15 cellular contexts compared by ENCODE assay signal in genomic region chr2:136137982-136138381, GRCh38. TPM values are rescaled to one million over a fixed set of nuclear protein-coding genes. Genes with fewer than 3 reads are reported as not detected.
DNase-seq lines count a peak whose midpoint lies in the region; ATAC-seq, FAIRE-seq and TF ChIP-seq lines count a peak whose summit lies in the region.
"Had no signal": no experiment of that assay in that cellular context is flagged by ENCODE, and none has a peak within 500 bp of the region (broad histone marks: within the 10 kb centered on the region; RNA-seq: fewer than 3 reads in every experiment).

No MANE protein-coding gene starts in this region.

- DNase-seq in Kasumi-1 (lab: John Stamatoyannopoulos, UW) (peak; percentile 12 to 13), NCI-H2081 treated with DMSO at 0.1 percent for 48 hours (lab: John Stamatoyannopoulos, UW) (no peak), GM12891 (ENCODE audit: insufficient read length, low spot score) (no peak), heart right ventricle (no peak), GM19238 (ENCODE audit: insufficient read length, low spot score) (no peak)
- DNase-seq in activated CD8-positive, alpha-beta T cell treated with anti-CD3 and anti-CD28 coated beads, Interleukin-2, amount 10 ng/mL, durations not matched to agents 7 days and 5 days = no peak
- no peak for DNase-seq in naive thymus-derived CD4-positive, alpha-beta T cell
- DNase-seq: activated effector memory CD4-positive, alpha-beta T cell treated with Interleukin-2 at 50 U/mL for 16 hours; DMS 273 treated with DMSO at 0.1 percent for 48 hours; dorsolateral prefrontal cortex; NCI-H2107; Right ventricle myocardium superior had no signal

- no peak for ATAC-seq in activated CD8-positive, alpha-beta T cell treated with anti-CD3 and anti-CD28 coated beads, Interleukin-2, amount 10 ng/mL, durations not matched to agents 7 days and 5 days
- no peak for ATAC-seq in naive thymus-derived CD4-positive, alpha-beta T cell
- no peak for ATAC-seq in heart right ventricle

- 0 out of 20 replicates have a peak overlapping the region, but pooled peaks of 1 of the 10 experiments have one; percentile 18 for H3K4me3 ChIP-seq in BLaER1 treated with 17β-estradiol and CSF1 and Interleukin-3, amounts not matched to agents 10 nM and 100 nM
- H3K4me3 ChIP-seq in naive thymus-derived CD4-positive, alpha-beta T cell (ENCODE audit: low read length) = peak overlapping the region; percentile 6
- H3K4me3 ChIP-seq in heart right ventricle = no peak overlapping the region
- H3K4me3 ChIP-seq: dorsolateral prefrontal cortex, suprapubic skin had no signal

- peak overlapping the region; percentile 95 for H3K27ac Mint-ChIP-seq in activated CD8-positive, alpha-beta T cell treated with anti-CD3 and anti-CD28 coated beads, Interleukin-2, amount 10 ng/mL, durations not matched to agents 7 days and 5 days
- H3K27ac Mint-ChIP-seq in naive thymus-derived CD4-positive, alpha-beta T cell = peak overlapping the region in 8 of 9 donors; percentile 99 to 100 (median 99)

- peaks cover 6% of the 10 kb centered on the region for H3K36me3 Mint-ChIP-seq in activated CD8-positive, alpha-beta T cell treated with anti-CD3 and anti-CD28 coated beads, Interleukin-2, amount 10 ng/mL, durations not matched to agents 7 days and 5 days (ENCODE audit: low read depth)
- peaks cover 0 to 18% (median 0%) of the 10 kb centered on the region in 5 donors for H3K36me3 Mint-ChIP-seq in naive thymus-derived CD4-positive, alpha-beta T cell

- 0 out of 22 replicates have a peak, but pooled peaks cover 0 to 8% (median 0%) of the 10 kb centered on the region in 11 experiments for H3K9me3 ChIP-seq in BLaER1 treated with 17β-estradiol and CSF1 and Interleukin-3, amounts not matched to agents 10 nM and 100 nM (replicated peaks in 1 of 11)
- no peaks in the 10 kb centered on the region for H3K9me3 ChIP-seq in naive thymus-derived CD4-positive, alpha-beta T cell (ENCODE audit: control insufficient read depth in 2 of 3, low read length in 3 of 3)
- H3K9me3 ChIP-seq in heart right ventricle = no peaks in the 10 kb centered on the region
- H3K9me3 ChIP-seq: suprapubic skin had no signal

- CTCF ChIA-PET in activated CD8-positive, alpha-beta T cell treated with anti-CD3 and anti-CD28 coated beads, Interleukin-2, amount 10 ng/mL, durations not matched to agents 7 days and 5 days (lab: Charles Lee) = interaction anchor here (2.9 to 3.2 kb wide), 2 partner anchors 89 to 247 kb away, joined by 7 to 21 read pairs; no protein-coding TSS in a partner anchor
- CTCF ChIA-PET in naive thymus-derived CD4-positive, alpha-beta T cell (lab: Charles Lee) = interaction anchor here (0.7 to 2.3 kb wide), 2 partner anchors 21 to 73 kb away, joined by 3 to 6 read pairs; no protein-coding TSS in a partner anchor

- peaks cover 80% of the 10 kb centered on the region for H3K4me1 Mint-ChIP-seq in activated CD8-positive, alpha-beta T cell treated with anti-CD3 and anti-CD28 coated beads, Interleukin-2, amount 10 ng/mL, durations not matched to agents 7 days and 5 days (ENCODE audit: low read depth)
- peaks cover 63 to 100% (median 94%) of the 10 kb centered on the region in 7 donors for H3K4me1 Mint-ChIP-seq in naive thymus-derived CD4-positive, alpha-beta T cell

- no peaks in the 10 kb centered on the region; a peak in 1 of 22 replicates for H3K36me3 ChIP-seq in BLaER1 treated with 17β-estradiol and CSF1 and Interleukin-3, amounts not matched to agents 10 nM and 100 nM
- no peaks in the 10 kb centered on the region for H3K36me3 ChIP-seq in naive thymus-derived CD4-positive, alpha-beta T cell (ENCODE audit: control insufficient read depth in 2 of 3, insufficient read depth in 3 of 3, low read length in 3 of 3)
- no peaks in the 10 kb centered on the region for H3K36me3 ChIP-seq in heart right ventricle
- H3K36me3 ChIP-seq: suprapubic skin had no signal

- peak overlapping the region in 9 of 11 experiments; percentile 77 to 96 (median 91); a peak in 19 of 22 replicates for H3K27ac ChIP-seq in BLaER1 treated with 17β-estradiol and CSF1 and Interleukin-3, amounts not matched to agents 10 nM and 100 nM
- H3K27ac ChIP-seq in naive thymus-derived CD4-positive, alpha-beta T cell (ENCODE audit: low read depth, low read length) = peak overlapping the region; percentile 99
- peak overlapping the region in 1 of 10 donors; percentile 88 for H3K27ac ChIP-seq in heart right ventricle
- H3K27ac ChIP-seq: dorsolateral prefrontal cortex had no signal

- intact Hi-C loops in naive thymus-derived CD4-positive, alpha-beta T cell (cut with micrococcal nuclease) = loop anchor here (2.0 to 5.0 kb wide), 3 partner anchors 39 to 74 kb away; no protein-coding TSS in a partner anchor
- intact Hi-C loops in heart right ventricle (cut with DNase I) = no loop called here

- peak overlapping the region in 8 of 11 experiments; percentile 72 to 85 (median 82); a peak in 13 of 22 replicates for H3K9ac ChIP-seq in BLaER1 treated with 17β-estradiol and CSF1 and Interleukin-3, amounts not matched to agents 10 nM and 100 nM

- no peak overlapping the region for H3K4me3 Mint-ChIP-seq in activated CD8-positive, alpha-beta T cell treated with anti-CD3 and anti-CD28 coated beads, Interleukin-2, amount 10 ng/mL, durations not matched to agents 7 days and 5 days
- H3K4me3 Mint-ChIP-seq in naive thymus-derived CD4-positive, alpha-beta T cell = peak overlapping the region; percentile 3 to 92 (median 75)

- no peak for TF ChIP-seq CTCF in heart right ventricle (IDR thresholded peaks at IDR 0.05)

- H3K27me3 ChIP-seq in BLaER1 treated with 17β-estradiol and CSF1 and Interleukin-3, amounts not matched to agents 10 nM and 100 nM = no peaks in the 10 kb centered on the region
- no peaks in the 10 kb centered on the region for H3K27me3 ChIP-seq in naive thymus-derived CD4-positive, alpha-beta T cell (ENCODE audit: control insufficient read depth in 2 of 2, insufficient read depth in 2 of 2, low read length in 2 of 2)
- H3K27me3 ChIP-seq in heart right ventricle = no peaks in the 10 kb centered on the region
- H3K27me3 ChIP-seq: dorsolateral prefrontal cortex, suprapubic skin had no signal

- POLR2A ChIA-PET in activated CD8-positive, alpha-beta T cell treated with anti-CD3 and anti-CD28 coated beads, Interleukin-2, amount 10 ng/mL, durations not matched to agents 7 days and 5 days (lab: Charles Lee) = interaction anchor here (1.4 to 3.5 kb wide), 2 partner anchors 21 to 244 kb away, joined by 5 to 23 read pairs; no protein-coding TSS in a partner anchor
- POLR2A ChIA-PET in naive thymus-derived CD4-positive, alpha-beta T cell (lab: Charles Lee) = interaction anchor here (0.8 to 13.4 kb wide), 10 partner anchors 10 to 243 kb away, joined by 3 to 331 read pairs (median 64); partner anchors contain the start of gene CXCR4

- WGBS in heart right ventricle, 2 donors = 86 to 89% methylated on average over 4 of the region's 4 CpGs

- no peak for FAIRE-seq in GM12891 (lab: Jason Lieb, UNC)

- no peak for TF ChIP-seq POLR2A in GM12891 (IDR thresholded peaks at IDR 0.05; ENCODE audit: low read depth, low read length)

- peak overlapping the region; percentile 80 to 97 (median 89) for H3K4me2 ChIP-seq in BLaER1 treated with 17β-estradiol and CSF1 and Interleukin-3, amounts not matched to agents 10 nM and 100 nM

- peaks cover 18% of the 10 kb centered on the region for H3K27me3 Mint-ChIP-seq in activated CD8-positive, alpha-beta T cell treated with anti-CD3 and anti-CD28 coated beads, Interleukin-2, amount 10 ng/mL, durations not matched to agents 7 days and 5 days (ENCODE audit: low read depth)
- peaks cover 0 to 68% (median 0%) of the 10 kb centered on the region in 5 donors for H3K27me3 Mint-ChIP-seq in naive thymus-derived CD4-positive, alpha-beta T cell

- H3K9me3 Mint-ChIP-seq in activated CD8-positive, alpha-beta T cell treated with anti-CD3 and anti-CD28 coated beads, Interleukin-2, amount 10 ng/mL, durations not matched to agents 7 days and 5 days (ENCODE audit: insufficient read depth) = no peaks in the 10 kb centered on the region
- peaks cover 0 to 6% (median 0%) of the 10 kb centered on the region in 11 donors for H3K9me3 Mint-ChIP-seq in naive thymus-derived CD4-positive, alpha-beta T cell

- peaks cover 58 to 92% (median 85%) of the 10 kb centered on the region in 10 experiments for H3K4me1 ChIP-seq in BLaER1 treated with 17β-estradiol and CSF1 and Interleukin-3, amounts not matched to agents 10 nM and 100 nM
- H3K4me1 ChIP-seq in naive thymus-derived CD4-positive, alpha-beta T cell (ENCODE audit: control insufficient read depth in 2 of 2, insufficient read depth in 2 of 2, low read length in 2 of 2) = peaks cover 71 to 91% of the 10 kb centered on the region in 2 donors
- H3K4me1 ChIP-seq in heart right ventricle = peaks cover 0 to 82% (median 0%) of the 10 kb centered on the region in 9 donors
- H3K4me1 ChIP-seq: suprapubic skin had no signal

- no peaks in the 10 kb centered on the region; a peak in 1 of 22 replicates for H4K20me1 ChIP-seq in BLaER1 treated with 17β-estradiol and CSF1 and Interleukin-3, amounts not matched to agents 10 nM and 100 nM

TF ChIP-seq in GM12891, 5 proteins besides CTCF, POLR2A, EP300 and RAD21:
- TF ChIP-seq TAF1 (IDR thresholded peaks at IDR 0.05; ENCODE audit: low read depth, low read length) (no peak), PAX5 (IDR thresholded peaks at IDR 0.05; ENCODE audit: insufficient read depth, low read length, severe bottlenecking) (no peak), POLR2AphosphoS5 (IDR thresholded peaks at IDR 0.05; ENCODE audit: low read depth, low read length) (no peak), POU2F2 (IDR thresholded peaks at IDR 0.05; ENCODE audit: low read depth, low read length) (no peak), SPI1 (IDR thresholded peaks at IDR 0.05; ENCODE audit: low read depth, low read length) (no peak)

RNA-seq across cellular contexts. Expression of gene CXCR4, which starts 20.0 kb away (rescaled TPM):
- 100 to 1,000 TPM; 219 to 226 TPM for total RNA-seq in activated CD8-positive, alpha-beta T cell treated with anti-CD3 and anti-CD28 coated beads, Interleukin-2, amount 10 ng/mL, durations not matched to agents 7 days and 5 days
- 1,000 to 10,000 TPM in 1 of 5 experiments, 100 to 1,000 TPM in 4; 239 to 1,323 (median 255) TPM for total RNA-seq in naive thymus-derived CD4-positive, alpha-beta T cell
- 100 to 1,000 TPM; 368 to 502 TPM for polyA plus RNA-seq in naive thymus-derived CD4-positive, alpha-beta T cell
- 20.2 TPM for polyA plus RNA-seq in GM12891 (2012; ENCODE audit: low read depth, missing spikeins)
- 10 to 100 TPM in 1 of 10 donors, 1 to 10 TPM in 9; 1.5 to 24.0 (median 4.9) TPM for total RNA-seq in heart right ventricle
- polyA plus RNA-seq in heart right ventricle = 1 to 10 TPM; 1.8 to 4.7 TPM
- total RNA-seq: LHCN-M2 had no signal

Comparison
In these comparisons a context has a peak if more than half of its experiments do, and no peak if none do; other contexts are left out.
1. DNase-seq: peak in Kasumi-1 (2 of 2); none in activated CD8-positive, alpha-beta T cell treated with anti-CD3 and anti-CD28 coated beads, Interleukin-2, amount 10 ng/mL, durations not matched to agents 7 days and 5 days (single experiment), naive thymus-derived CD4-positive, alpha-beta T cell (0 of 9), NCI-H2081 treated with DMSO at 0.1 percent for 48 hours (single experiment), GM12891 (single experiment), heart right ventricle (0 of 2) and GM19238 (single experiment).
2. RNA of gene CXCR4, which starts 20.0 kb away (total RNA-seq): 239 to 1,323 TPM in naive thymus-derived CD4-positive, alpha-beta T cell and 219 to 226 TPM in activated CD8-positive, alpha-beta T cell treated with anti-CD3 and anti-CD28 coated beads, Interleukin-2, amount 10 ng/mL, durations not matched to agents 7 days and 5 days; 1.5 to 24.0 TPM in heart right ventricle; every median in the first group is over 4 times any median in the second.
3. intact Hi-C loops: an anchor here in naive thymus-derived CD4-positive, alpha-beta T cell (2.0 to 5.0 kb wide); none called in heart right ventricle.